Comparison of ENCODE assay signal across 32 cellular contexts in the genomic region with DNA sequence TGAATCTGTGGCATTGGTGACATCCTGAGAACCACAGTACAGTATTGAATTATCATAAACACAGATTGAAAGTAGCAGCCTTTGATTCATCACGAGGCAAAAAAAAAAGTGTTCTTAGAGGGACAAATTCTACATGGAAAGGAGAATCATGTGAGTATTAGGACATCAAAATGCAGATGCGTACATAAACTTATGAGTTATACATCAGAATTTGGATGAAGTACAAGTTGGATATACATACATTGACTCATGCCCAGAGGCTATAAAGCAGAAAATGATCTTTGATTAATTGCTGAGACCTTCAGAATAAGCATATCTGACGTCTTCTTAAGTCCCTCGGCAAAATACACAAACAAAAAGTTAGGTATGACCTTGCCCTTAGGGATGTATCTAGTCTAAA.
DNase-seq lines count a peak whose midpoint lies in the region; ATAC-seq and TF ChIP-seq lines count a peak whose summit lies in the region.
"Had no signal": no experiment of that assay in that cellular context is flagged by ENCODE, and none has a peak within 500 bp of the region (broad histone marks: within the 10 kb centered on the region; RNA-seq: fewer than 3 reads in every experiment).

No MANE protein-coding gene starts in this region.

- no peak overlapping the region for H3K4me3 ChIP-seq in mammary epithelial cell (replicated peaks in 1 of 3; ENCODE audit: insufficient read depth in 1 of 3, low read depth in 2 of 3, low read length in 3 of 3)
- H3K4me3 ChIP-seq: cardiac muscle cell, heart left ventricle, PC-9, spleen had no signal

- H3K9ac ChIP-seq in mammary epithelial cell (ENCODE audit: insufficient read depth, low read length): no peak overlapping the region

- ATAC-seq in GM18909 (IDR thresholded peaks at IDR 0.05; ENCODE audit: poor library complexity, unreplicated experiment) (no peak), GM18520 (IDR thresholded peaks at IDR 0.05; ENCODE audit: unreplicated experiment) (no peak)
- ATAC-seq: activated CD8-positive, alpha-beta T cell treated with anti-CD3 and anti-CD28 coated beads, Interleukin-2, amount 10 ng/mL, durations not matched to agents 7 days and 5 days; CD8-positive, alpha-beta T cell; left colon; stimulated activated memory B cell treated with anti-CD40 and anti-IgM and Interleukin-4, amounts not matched to agents 10 μg/mL and 1 μg/mL and 100 μg/mL, for 72 hours had no signal

- H3K27me3 Mint-ChIP-seq in MCF 10A (ENCODE audit: insufficient read depth, unreplicated experiment): peaks cover 2% of the 10 kb centered on the region
- H3K27me3 Mint-ChIP-seq in brain: no peaks in the 10 kb centered on the region
- H3K27me3 Mint-ChIP-seq: naive B cell; stimulated activated memory B cell treated with anti-CD40 and anti-IgM and Interleukin-4, amounts not matched to agents 10 μg/mL and 1 μg/mL and 100 μg/mL, for 72 hours had no signal

- H3K27ac Mint-ChIP-seq in MCF 10A (ENCODE audit: low read depth, unreplicated experiment): no peak overlapping the region
- H3K27ac Mint-ChIP-seq in brain: peak overlapping the region in 3 of 5 experiments; percentile 37 to 82 (median 40)
- H3K27ac Mint-ChIP-seq: activated CD8-positive, alpha-beta T cell treated with anti-CD3 and anti-CD28 coated beads, Interleukin-2, amount 10 ng/mL, durations not matched to agents 7 days and 5 days; CD8-positive, alpha-beta T cell; stimulated activated memory B cell treated with anti-CD40 and anti-IgM and Interleukin-4, amounts not matched to agents 10 μg/mL and 1 μg/mL and 100 μg/mL, for 72 hours had no signal

- no peaks in the 10 kb centered on the region for H4K20me1 ChIP-seq in mammary epithelial cell (ENCODE audit: insufficient read depth, low read length)

- H2AFZ ChIP-seq in mammary epithelial cell (ENCODE audit: low read depth, low read length): no peak overlapping the region
- H2AFZ ChIP-seq: PC-9 had no signal

- in situ Hi-C loops in mammary epithelial cell (cut with MboI; ENCODE audit: low sequenced_read_pairs in 2 of 2): no loop called here

- no peak overlapping the region for H3K4me3 Mint-ChIP-seq in MCF 10A (ENCODE audit: unreplicated experiment)
- H3K4me3 Mint-ChIP-seq in brain: peak overlapping the region in 1 of 5 experiments; percentile 27
- H3K4me3 Mint-ChIP-seq: activated CD8-positive, alpha-beta T cell treated with anti-CD3 and anti-CD28 coated beads, Interleukin-2, amount 10 ng/mL, durations not matched to agents 7 days and 5 days; CD8-positive, alpha-beta T cell; naive B cell; stimulated activated memory B cell treated with anti-CD40 and anti-IgM and Interleukin-4, amounts not matched to agents 10 μg/mL and 1 μg/mL and 100 μg/mL, for 72 hours had no signal

- POLR2A ChIA-PET in MCF 10A (lab: Yijun Ruan, JAX): no interaction called here

- CTCF ChIA-PET in MCF 10A (lab: Yijun Ruan, JAX) (no interaction called here), mammary epithelial cell (lab: Charles Lee; ENCODE audit: low non-redundant PET) (no interaction called here)

- dilution Hi-C loops in mammary epithelial cell (cut with HindIII; ENCODE audit: low sequenced_read_pairs): no loop called here

- no TSS peak for BruUV-seq in MCF 10A (replicated peaks; lab: Mats Ljungman, UMichigan)
- no TSS peak for BruUV-seq in mammary epithelial cell (replicated peaks; lab: Mats Ljungman, UMichigan)

- no peaks in the 10 kb centered on the region for H3K9me3 Mint-ChIP-seq in MCF 10A (ENCODE audit: unreplicated experiment)
- H3K9me3 Mint-ChIP-seq in brain: peaks cover 0 to 7% (median 2%) of the 10 kb centered on the region in 5 experiments
- H3K9me3 Mint-ChIP-seq: CD8-positive, alpha-beta T cell had no signal

- no peak overlapping the region for H3K4me2 ChIP-seq in mammary epithelial cell (ENCODE audit: insufficient read depth, low read depth, low read length)
- H3K4me2 ChIP-seq: PC-9 had no signal

- DNase-seq in MCF 10A (ENCODE audit: unreplicated experiment): peak; percentile 15
- no peak for DNase-seq in mammary epithelial cell
- DNase-seq in iris pigment epithelial cell (ENCODE audit: low read depth): peak; percentile 65
- no peak for DNase-seq in activated naive CD4-positive, alpha-beta T cell (lab: John Stamatoyannopoulos, UW)
- no peak for DNase-seq in occipital lobe (lab: John Stamatoyannopoulos, UW)
- DNase-seq: activated CD4-positive, CD25-positive, alpha-beta regulatory T cell treated with anti-CD3 and anti-CD28 coated beads, Interleukin-2, amount 50 U/mL, for 72 hours; activated CD8-positive, alpha-beta T cell treated with anti-CD3 and anti-CD28 coated beads, Interleukin-2, amount 10 ng/mL, durations not matched to agents 7 days and 5 days; activated gamma-delta T cell; activated T-cell treated with anti-CD3 and anti-CD28 coated beads for 4 hours; AML-193; CD8-positive, alpha-beta T cell; cortex of kidney; DMS53; heart left ventricle; left colon; mesendoderm; MV-4-11; naive B cell; NCI-H146; NCI-H2171; NCI-H510A treated with DMSO at 0.1 percent for 48 hours; PC-9; retina; SHP77 treated with DMSO at 0.1 percent for 48 hours; spleen; stimulated activated CD4-positive, alpha-beta T cell treated with anti-CD3 and anti-CD28 coated beads, Interleukin-2, amount 100 ng/mL, for 48 hours had no signal

- H3K27me3 ChIP-seq in mammary epithelial cell (ENCODE audit: insufficient read depth, low read length): no peaks in the 10 kb centered on the region
- H3K27me3 ChIP-seq: cardiac muscle cell, heart left ventricle, spleen had no signal

- intact Hi-C loops in MCF 10A (cut with micrococcal nuclease): no loop called here
- intact Hi-C loops in mammary epithelial cell (cut with micrococcal nuclease): no loop called here

- H3K4me1 ChIP-seq in mammary epithelial cell (ENCODE audit: insufficient read depth, low read length): no peaks in the 10 kb centered on the region

- no peaks in the 10 kb centered on the region for H3K4me1 Mint-ChIP-seq in MCF 10A (ENCODE audit: insufficient read depth, unreplicated experiment)
- H3K4me1 Mint-ChIP-seq in brain: peaks cover 39% of the 10 kb centered on the region
- H3K4me1 Mint-ChIP-seq: naive B cell; stimulated activated memory B cell treated with anti-CD40 and anti-IgM and Interleukin-4, amounts not matched to agents 10 μg/mL and 1 μg/mL and 100 μg/mL, for 72 hours had no signal

- TF ChIP-seq CTCF in MCF 10A (IDR thresholded peaks at IDR 0.05; ENCODE audit: unreplicated experiment): no peak
- TF ChIP-seq CTCF in mammary epithelial cell (conservative IDR thresholded peaks at IDR 0.05 in 1 of 2, IDR thresholded peaks at IDR 0.05 in 1 of 2; ENCODE audit: extremely low read depth in 1 of 2, insufficient read depth in 1 of 2, low read depth in 1 of 2, low read length in 2 of 2): no peak
- TF ChIP-seq CTCF in brain (conservative IDR thresholded peaks at IDR 0.05): no peak

- no peaks in the 10 kb centered on the region for H3K36me3 ChIP-seq in mammary epithelial cell (ENCODE audit: insufficient read depth, low read length)
- H3K36me3 ChIP-seq: cardiac muscle cell, heart left ventricle, spleen had no signal

- H3K36me3 Mint-ChIP-seq in MCF 10A (ENCODE audit: insufficient read depth, unreplicated experiment) (no peaks in the 10 kb centered on the region), brain (peaks cover 4% of the 10 kb centered on the region)
- H3K36me3 Mint-ChIP-seq: CD8-positive, alpha-beta T cell; naive B cell; stimulated activated memory B cell treated with anti-CD40 and anti-IgM and Interleukin-4, amounts not matched to agents 10 μg/mL and 1 μg/mL and 100 μg/mL, for 72 hours had no signal

- no peaks in the 10 kb centered on the region for H3K79me2 ChIP-seq in mammary epithelial cell (ENCODE audit: insufficient read depth, low read length)

- 29% methylated on average over 4 of the region's 4 CpGs for WGBS in mammary epithelial cell (ENCODE audit: low coverage, missing lambda C conversion rate)

- H3K9me3 ChIP-seq in mammary epithelial cell (replicated peaks; ENCODE audit: insufficient read depth, low read length): peaks cover 5% of the 10 kb centered on the region
- H3K9me3 ChIP-seq: spleen had no signal

- no peak overlapping the region for H3K27ac ChIP-seq in mammary epithelial cell (ENCODE audit: insufficient read depth, low read depth, low read length)
- H3K27ac ChIP-seq: 22Rv1, cardiac muscle cell, PC-9 had no signal

Comparison
In these comparisons a context has a peak if more than half of its experiments do, and no peak if none do; other contexts are left out.
1. DNase-seq: peak in MCF 10A (single experiment) and iris pigment epithelial cell (single experiment); none in mammary epithelial cell (single experiment), activated naive CD4-positive, alpha-beta T cell (0 of 4) and occipital lobe (single experiment).